9 cellular contexts compared by ENCODE assay signal in genomic region chr4:99811850-99812249, GRCh38. TPM values are rescaled to one million over a fixed set of nuclear protein-coding genes. Genes with fewer than 3 reads are reported as not detected.
DNase-seq lines count a peak whose midpoint lies in the region; ATAC-seq and TF ChIP-seq lines count a peak whose summit lies in the region.
"Had no signal": no experiment of that assay in that cellular context is flagged by ENCODE, and none has a peak within 500 bp of the region (broad histone marks: within the 10 kb centered on the region; RNA-seq: fewer than 3 reads in every experiment).

No MANE protein-coding gene starts in this region.

- H3K4me3 ChIP-seq in fibroblast of pulmonary artery (replicated peaks; ENCODE audit: low read depth, low read length): no peak overlapping the region
- H3K4me3 ChIP-seq in thyroid gland (replicated peaks in 1 of 3): no peak overlapping the region
- H3K4me3 ChIP-seq: skin epidermis had no signal

- peak; percentile 4 for DNase-seq in G401 (ENCODE audit: low spot score)
- DNase-seq in M059J (ENCODE audit: low read depth): peak; percentile 12
- peak; percentile 70 for DNase-seq in activated CD4-positive, alpha-beta T cell treated with anti-CD3 and anti-CD28 coated beads for 36 hours
- DNase-seq in fibroblast of pulmonary artery (ENCODE audit: low read depth): peak; percentile 51
- DNase-seq in stimulated activated CD4-positive, alpha-beta T cell treated with anti-CD3 and anti-CD28 coated beads, Interleukin-1b, Interleukin-23, amount 100 ng/mL, for 48 hours: peak; percentile 32
- DNase-seq in NCI-H2171 (lab: John Stamatoyannopoulos, UW): no peak
- no peak for DNase-seq in thyroid gland
- DNase-seq in NK-92 (lab: John Stamatoyannopoulos, UW; ENCODE audit: unreplicated experiment): no peak

- H3K4me1 ChIP-seq in thyroid gland: peaks cover 5 to 9% of the 10 kb centered on the region in 2 donors

- TF ChIP-seq POLR2A in thyroid gland (IDR thresholded peaks at IDR 0.05): no peak

- no peak overlapping the region for H3K27ac Mint-ChIP-seq in activated CD4-positive, alpha-beta T cell treated with anti-CD3 and anti-CD28 coated beads for 36 hours

- in situ Hi-C loops in G401 (cut with HindIII; ENCODE audit: low sequenced_read_pairs): no loop called here

- H3K9me3 Mint-ChIP-seq in activated CD4-positive, alpha-beta T cell treated with anti-CD3 and anti-CD28 coated beads for 36 hours (ENCODE audit: low read depth): no peaks in the 10 kb centered on the region

- POLR2A ChIA-PET in activated CD4-positive, alpha-beta T cell treated with anti-CD3 and anti-CD28 coated beads for 36 hours (lab: Charles Lee): no interaction called here

- no peaks in the 10 kb centered on the region for H3K27me3 Mint-ChIP-seq in activated CD4-positive, alpha-beta T cell treated with anti-CD3 and anti-CD28 coated beads for 36 hours

- no peak overlapping the region for H3K27ac ChIP-seq in thyroid gland
- H3K27ac ChIP-seq: skin epidermis had no signal

- CTCF ChIA-PET in activated CD4-positive, alpha-beta T cell treated with anti-CD3 and anti-CD28 coated beads for 36 hours (lab: Charles Lee): interaction anchor here (0.7 to 4.0 kb wide), 35 partner anchors 8 to 325 kb away, joined by 3 to 56 read pairs (median 4); partner anchors contain the start of genes DNAJB14 and TRMT10A

- no peak overlapping the region for H3K4me3 Mint-ChIP-seq in activated CD4-positive, alpha-beta T cell treated with anti-CD3 and anti-CD28 coated beads for 36 hours

- peak; percentile 56 for TF ChIP-seq CTCF in fibroblast of pulmonary artery (IDR thresholded peaks at IDR 0.05; ENCODE audit: low read length, missing control alignments)
- peak in 3 of 6 experiments; percentile 12 to 37 (median 19) for TF ChIP-seq CTCF in thyroid gland (IDR thresholded peaks at IDR 0.05)

- ATAC-seq in activated CD4-positive, alpha-beta T cell treated with anti-CD3 and anti-CD28 coated beads for 36 hours: no peak

- no peaks in the 10 kb centered on the region for H3K9me3 ChIP-seq in thyroid gland

- H3K36me3 Mint-ChIP-seq in activated CD4-positive, alpha-beta T cell treated with anti-CD3 and anti-CD28 coated beads for 36 hours (ENCODE audit: low read depth): no peaks in the 10 kb centered on the region

- no peaks in the 10 kb centered on the region for H3K36me3 ChIP-seq in thyroid gland

- no peaks in the 10 kb centered on the region for H3K27me3 ChIP-seq in thyroid gland

- WGBS in thyroid gland, 2 donors: 67 to 70% methylated on average over 1 of the region's 1 CpG

- intact Hi-C loops in activated CD4-positive, alpha-beta T cell treated with anti-CD3 and anti-CD28 coated beads for 36 hours (cut with DNase I, micrococcal nuclease): loop anchor here (1.0 to 10.0 kb wide), 4 partner anchors 73 to 727 kb away; partner anchors contain the start of gene ADH5 (in 1 of the 2)
- intact Hi-C loops in thyroid gland (cut with DNase I): loop anchor here (10.0 kb wide), 1 partner anchor 133 kb away; the partner anchor contains the start of gene DNAJB14

- peaks cover 43% of the 10 kb centered on the region for H3K4me1 Mint-ChIP-seq in activated CD4-positive, alpha-beta T cell treated with anti-CD3 and anti-CD28 coated beads for 36 hours

RNA-seq across cellular contexts. Expression of gene DAPP1, which starts 4.8 kb away (rescaled TPM):
- not detected in 2 replicates for total RNA-seq in G401 (2014; rRNA removed; shearing (Covaris generic))
- 0.49 and 0.76 TPM in 2 replicates for total RNA-seq in M059J (2014; rRNA removed; shearing (Covaris generic))
- 10 to 100 TPM; 24.7 to 25.9 TPM for total RNA-seq in activated CD4-positive, alpha-beta T cell treated with anti-CD3 and anti-CD28 coated beads for 36 hours
- 1 to 10 TPM in 2 of 4 donors, under 1 TPM in 2; 0.33 to 1.5 (median 0.70) TPM for total RNA-seq in thyroid gland

Comparison
In these comparisons a context has a peak if more than half of its experiments do, and no peak if none do; other contexts are left out.
1. DNase-seq: peak in G401 (single experiment), M059J (single experiment), activated CD4-positive, alpha-beta T cell treated with anti-CD3 and anti-CD28 coated beads for 36 hours (single experiment), fibroblast of pulmonary artery (single experiment) and stimulated activated CD4-positive, alpha-beta T cell treated with anti-CD3 and anti-CD28 coated beads, Interleukin-1b, Interleukin-23, amount 100 ng/mL, for 48 hours (single experiment); none in NCI-H2171 (single experiment), thyroid gland (0 of 2) and NK-92 (single experiment).
2. RNA of gene DAPP1, which starts 4.8 kb away (total RNA-seq): 24.7 to 25.9 TPM in activated CD4-positive, alpha-beta T cell treated with anti-CD3 and anti-CD28 coated beads for 36 hours; 0.33 to 1.5 TPM in thyroid gland, 0.49 to 0.76 TPM in M059J and not detected in G401; every median in the first group is over 10 times any median in the second.